Comparison of ENCODE assay signal across 13 cellular contexts in genomic region chr10:67602268-67602950, GRCh38.
A peak's percentile ranks its signal among the peaks of the same experiment; 100 is the strongest.
DNase-seq lines count a peak whose midpoint lies in the region; TF ChIP-seq lines count a peak whose summit lies in the region.
"Had no signal": no experiment of that assay in that cellular context is flagged by ENCODE, and none has a peak within 500 bp of the region (broad histone marks: within the 10 kb centered on the region; RNA-seq: fewer than 3 reads in every experiment).

No MANE protein-coding gene starts in this region.

- H3K27ac ChIP-seq in coronary artery, result no peak overlapping the region
- H3K27ac ChIP-seq: C4-2B, left ventricle myocardium inferior, neutrophil had no signal

- H3K4me3 ChIP-seq in AG10803 (ENCODE audit: low read length) (no peak overlapping the region), cardiac fibroblast (replicated peaks in 1 of 2; ENCODE audit: low read depth in 2 of 2, low read length in 2 of 2) (no peak overlapping the region), coronary artery (no peak overlapping the region)
- H3K4me3 ChIP-seq: left ventricle myocardium inferior had no signal

- peak; percentile 40 for DNase-seq in AG10803 (ENCODE audit: low read depth)
- peak; percentile 20 for DNase-seq in M059J (ENCODE audit: low read depth)
- DNase-seq in cardiac fibroblast (ENCODE audit: low read depth in 2 of 2), result peak; percentile 85 to 90
- DNase-seq in left kidney (ENCODE audit: low read depth, low spot score), result peak; percentile 8
- DNase-seq in stimulated activated CD4-positive, alpha-beta T cell treated with anti-CD3 and anti-CD28 coated beads, Interleukin-2, amount 100 ng/mL, for 24 hours, result no peak
- DNase-seq in coronary artery (ENCODE audit: low spot score), result no peak
- DNase-seq in NCI-H345 treated with DMSO at 0.1 percent for 48 hours (lab: John Stamatoyannopoulos, UW; ENCODE audit: unreplicated experiment), result no peak
- no peak for DNase-seq in SHP77 treated with DMSO at 0.1 percent for 48 hours (lab: John Stamatoyannopoulos, UW)
- DNase-seq: activated CD4-positive, alpha-beta T cell treated with anti-CD3 and anti-CD28 coated beads for 4 hours; central memory CD4-positive, alpha-beta T cell; left ventricle myocardium inferior had no signal

- TF ChIP-seq CTCF in AG10803 (conservative IDR thresholded peaks at IDR 0.05; ENCODE audit: low read length) (no peak), cardiac fibroblast (IDR thresholded peaks at IDR 0.05; ENCODE audit: low read depth, low read length) (no peak), coronary artery (IDR thresholded peaks at IDR 0.05) (no peak)

Comparison
In these comparisons a context has a peak if more than half of its experiments do, and no peak if none do; other contexts are left out.
1. DNase-seq: peak in AG10803 (single experiment), M059J (single experiment), cardiac fibroblast (2 of 2) and left kidney (single experiment); none in stimulated activated CD4-positive, alpha-beta T cell treated with anti-CD3 and anti-CD28 coated beads, Interleukin-2, amount 100 ng/mL, for 24 hours (0 of 2), coronary artery (single experiment), NCI-H345 treated with DMSO at 0.1 percent for 48 hours (single experiment) and SHP77 treated with DMSO at 0.1 percent for 48 hours (single experiment).